Comparison of ENCODE assay signal across 1 cellular context in genomic region chr2:84257871-84258270, GRCh38.
TF ChIP-seq lines count a peak whose summit lies in the region.

No MANE protein-coding gene starts in this region.

TF ChIP-seq in GM23338, 12 proteins besides CTCF, POLR2A, EP300 and RAD21 (continued from another document):
- TF ChIP-seq REST (IDR thresholded peaks at IDR 0.05; ENCODE audit: unreplicated experiment) (no peak), STAT1 (IDR thresholded peaks at IDR 0.05; ENCODE audit: unreplicated experiment) (no peak), ETS1 (IDR thresholded peaks at IDR 0.05) (no peak), EZH2phosphoT487 (IDR thresholded peaks at IDR 0.05; ENCODE audit: unreplicated experiment) (no peak)
